Comparison of ENCODE assay signal across 15 cellular contexts in the genomic region with DNA sequence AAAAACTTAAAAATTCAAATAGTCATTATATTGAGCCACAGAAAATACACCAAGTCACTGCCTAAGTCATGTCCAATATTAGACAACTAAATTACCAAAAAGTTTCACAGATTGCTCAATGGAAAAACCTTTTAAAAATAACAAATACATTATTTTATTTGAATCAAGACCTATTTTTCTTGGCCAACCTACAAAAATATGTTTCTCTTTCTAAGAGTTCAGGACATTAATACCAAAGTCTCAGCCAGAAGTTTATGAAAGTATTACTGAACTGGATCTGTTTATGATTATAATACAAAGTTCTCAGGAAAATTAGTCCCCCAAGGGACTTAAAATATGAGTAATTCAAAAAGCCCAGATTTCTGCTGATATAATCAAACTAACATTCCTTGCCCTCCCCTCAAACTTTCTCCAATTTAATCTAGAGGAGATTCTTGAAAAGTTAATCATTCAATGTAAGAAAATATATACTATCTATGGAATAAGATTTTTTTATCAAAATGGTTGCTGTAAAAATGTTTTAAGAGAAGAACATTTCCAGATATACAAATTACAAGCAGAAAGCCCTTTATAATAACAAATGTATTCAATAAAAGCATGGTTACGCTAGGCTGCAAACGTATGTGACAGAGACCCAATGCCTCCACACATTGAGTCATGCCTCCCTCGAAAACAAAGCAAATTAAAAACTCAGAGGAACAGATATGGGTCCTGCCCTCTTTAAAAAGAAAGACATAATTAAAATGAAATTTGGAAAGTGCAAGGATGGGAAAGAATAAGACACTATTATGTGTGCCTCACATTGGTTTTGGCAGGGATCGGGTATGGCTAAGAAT.
DNase-seq lines count a peak whose midpoint lies in the region; ATAC-seq and TF ChIP-seq lines count a peak whose summit lies in the region.
"Had no signal": no experiment of that assay in that cellular context is flagged by ENCODE, and none has a peak within 500 bp of the region (broad histone marks: within the 10 kb centered on the region; RNA-seq: fewer than 3 reads in every experiment).

No MANE protein-coding gene starts in this region.

- DNase-seq in AG10803 (ENCODE audit: low read depth) (peak; percentile 74), fibroblast of peridontal ligament (ENCODE audit: extremely low read depth) (peak; percentile 99), non-pigmented ciliary epithelial cell (ENCODE audit: low read depth) (peak; percentile 34), H9 (no peak), NCI-H2171 (lab: John Stamatoyannopoulos, UW) (no peak)
- DNase-seq in activated CD4-positive, alpha-beta T cell treated with anti-CD3 and anti-CD28 coated beads, Interleukin-2, amount 50 U/mL, for 1 hour = no peak
- DNase-seq in activated CD8-positive, alpha-beta T cell treated with anti-CD3 and anti-CD28 coated beads, Interleukin-2, amount 10 ng/mL, durations not matched to agents 7 days and 5 days = no peak
- DNase-seq: activated CD8-positive, alpha-beta memory T cell treated with anti-CD3 and anti-CD28 coated beads for 24 hours; activated effector memory CD4-positive, alpha-beta T cell treated with anti-CD3 and anti-CD28 coated beads, Interleukin-2, amount 50 U/mL, for 16 hours; NCI-H2081; stimulated activated CD4-positive, alpha-beta T cell treated with anti-CD3 and anti-CD28 coated beads, Interleukin-15, amount 100 ng/mL, for 24 hours; testis had no signal

- no peak overlapping the region for H2BK20ac ChIP-seq in H9 (ENCODE audit: low read depth, low read length, poor library complexity, severe bottlenecking)

- H2AFZ ChIP-seq in H9 (ENCODE audit: low read length) = no peak overlapping the region

- no CpG with 5 or more reads among the region's 4 CpGs for WGBS in H9 (ENCODE audit: extremely low coverage, insufficient read length, low lambda C conversion rate)

- no peak overlapping the region for H3K4ac ChIP-seq in H9 (ENCODE audit: low read depth, low read length)

- H3K79me2 ChIP-seq in H9 (ENCODE audit: insufficient read depth, low read length) = 0 out of 2 replicates have a peak, but pooled peaks cover 2% of the 10 kb centered on the region

- POLR2A ChIA-PET in activated CD8-positive, alpha-beta T cell treated with anti-CD3 and anti-CD28 coated beads, Interleukin-2, amount 10 ng/mL, durations not matched to agents 7 days and 5 days (lab: Charles Lee) = no interaction called here

- no peak overlapping the region for H2BK120ac ChIP-seq in H9 (ENCODE audit: low read depth, low read length, poor library complexity, severe bottlenecking)

- no peaks in the 10 kb centered on the region for H3K79me1 ChIP-seq in H9 (ENCODE audit: insufficient read depth, low read depth, low read length, poor library complexity, severe bottlenecking)

- H3T11ph ChIP-seq in H9 (ENCODE audit: low read length) = no peak overlapping the region

- no peak overlapping the region for H2BK15ac ChIP-seq in H9 (ENCODE audit: low read depth, low read length)

- no peak overlapping the region for H3K23ac ChIP-seq in H9 (ENCODE audit: insufficient read length, low read depth, low read length)

- no peaks in the 10 kb centered on the region for H3K9me3 Mint-ChIP-seq in H9
- H3K9me3 Mint-ChIP-seq in activated CD8-positive, alpha-beta T cell treated with anti-CD3 and anti-CD28 coated beads, Interleukin-2, amount 10 ng/mL, durations not matched to agents 7 days and 5 days (ENCODE audit: insufficient read depth) = no peaks in the 10 kb centered on the region

- no peak overlapping the region for H3K4me2 ChIP-seq in H9 (ENCODE audit: insufficient read depth, insufficient read length, low read length)

- H3K9me3 ChIP-seq in H9 (ENCODE audit: control insufficient read depth, low read depth, low read length) = no peaks in the 10 kb centered on the region
- H3K9me3 ChIP-seq: HAP-1, SJSA1, testis had no signal

- no peak overlapping the region for H4K8ac ChIP-seq in H9 (replicated peaks; ENCODE audit: insufficient read length, low read depth, low read length)

- H3K4me3 Mint-ChIP-seq in H9 = no peak overlapping the region
- H3K4me3 Mint-ChIP-seq in activated CD8-positive, alpha-beta T cell treated with anti-CD3 and anti-CD28 coated beads, Interleukin-2, amount 10 ng/mL, durations not matched to agents 7 days and 5 days = no peak overlapping the region

- TF ChIP-seq CTCF in AG10803 (conservative IDR thresholded peaks at IDR 0.05; ENCODE audit: low read length) (no peak), H9 (conservative IDR thresholded peaks at IDR 0.05) (no peak)

- H3K4me3 ChIP-seq in AG10803 (ENCODE audit: low read length) = no peak overlapping the region
- H3K4me3 ChIP-seq: HAP-1, SJSA1, testis had no signal

- no peak overlapping the region for H2AK5ac ChIP-seq in H9 (ENCODE audit: insufficient read length, low read length)

- no peak overlapping the region for H3K9ac ChIP-seq in H9 (ENCODE audit: extremely low read depth, insufficient read length, low read length)

- peak; percentile 70 for ATAC-seq in SK-N-SH treated with all-trans-retinoic acid at 6 μM for 48 hours
- no peak for ATAC-seq in activated CD8-positive, alpha-beta T cell treated with anti-CD3 and anti-CD28 coated beads, Interleukin-2, amount 10 ng/mL, durations not matched to agents 7 days and 5 days

- no peaks in the 10 kb centered on the region for H3K27me3 ChIP-seq in H9 (ENCODE audit: insufficient read depth, low read length)
- H3K27me3 ChIP-seq: SJSA1, testis had no signal

- CTCF ChIA-PET in activated CD8-positive, alpha-beta T cell treated with anti-CD3 and anti-CD28 coated beads, Interleukin-2, amount 10 ng/mL, durations not matched to agents 7 days and 5 days (lab: Charles Lee) = no interaction called here

- H3K23me2 ChIP-seq in H9 (ENCODE audit: insufficient read length, low read depth, low read length, poor library complexity, severe bottlenecking) = no peaks in the 10 kb centered on the region

- H2BK12ac ChIP-seq in H9 (ENCODE audit: insufficient read length, low read depth, low read length) = no peak overlapping the region

- no peak overlapping the region for H4K91ac ChIP-seq in H9 (ENCODE audit: insufficient read length, low read depth, low read length)

- no peaks in the 10 kb centered on the region for H3K27me3 Mint-ChIP-seq in H9 (ENCODE audit: low read depth)
- no peaks in the 10 kb centered on the region for H3K27me3 Mint-ChIP-seq in activated CD8-positive, alpha-beta T cell treated with anti-CD3 and anti-CD28 coated beads, Interleukin-2, amount 10 ng/mL, durations not matched to agents 7 days and 5 days (ENCODE audit: low read depth)

- no peak overlapping the region for H2BK5ac ChIP-seq in H9 (ENCODE audit: insufficient read length, low read length)

- H3K27ac ChIP-seq in H9 (ENCODE audit: insufficient read length, low read depth, low read length) = no peak overlapping the region
- H3K27ac ChIP-seq: SJSA1, testis had no signal

- no peak overlapping the region for H3K14ac ChIP-seq in H9 (ENCODE audit: insufficient read depth, low read length)

- no peaks in the 10 kb centered on the region; the same call in none of the 2 replicates for H3K4me1 ChIP-seq in H9 (ENCODE audit: insufficient read depth, low read length)
- H3K4me1 ChIP-seq: testis had no signal

- no peak overlapping the region for H4K5ac ChIP-seq in H9 (ENCODE audit: insufficient read length, low read depth, low read length)

- H4K20me1 ChIP-seq in H9 (ENCODE audit: control insufficient read depth, insufficient read depth, insufficient read length) = no peaks in the 10 kb centered on the region

- no peak overlapping the region for H3K56ac ChIP-seq in H9 (ENCODE audit: insufficient read length, low read depth, low read length)

- no peak overlapping the region for H3K18ac ChIP-seq in H9 (ENCODE audit: insufficient read length, low read depth, low read length)

- peak overlapping the region in 1 of 3 experiments; percentile 49; a peak in 1 of 7 replicates for H3K27ac Mint-ChIP-seq in H9
- no peak overlapping the region for H3K27ac Mint-ChIP-seq in activated CD8-positive, alpha-beta T cell treated with anti-CD3 and anti-CD28 coated beads, Interleukin-2, amount 10 ng/mL, durations not matched to agents 7 days and 5 days

- H3K36me3 Mint-ChIP-seq in H9 (ENCODE audit: insufficient read depth in 1 of 3, low read depth in 3 of 3) = no peaks in the 10 kb centered on the region
- no peaks in the 10 kb centered on the region for H3K36me3 Mint-ChIP-seq in activated CD8-positive, alpha-beta T cell treated with anti-CD3 and anti-CD28 coated beads, Interleukin-2, amount 10 ng/mL, durations not matched to agents 7 days and 5 days (ENCODE audit: low read depth)

- peaks cover 23 to 28% of the 10 kb centered on the region in 2 experiments for H3K4me1 Mint-ChIP-seq in H9
- H3K4me1 Mint-ChIP-seq in activated CD8-positive, alpha-beta T cell treated with anti-CD3 and anti-CD28 coated beads, Interleukin-2, amount 10 ng/mL, durations not matched to agents 7 days and 5 days (ENCODE audit: low read depth) = no peaks in the 10 kb centered on the region

TF ChIP-seq in SK-N-SH treated with all-trans-retinoic acid at 6 μM for 48 hours, 23 proteins besides CTCF, POLR2A, EP300 and RAD21 (continues in another document):
- TF ChIP-seq SNAI2 (CRISPR knock-in tag; IDR thresholded peaks at IDR 0.05) (no peak), PPARA (CRISPR knock-in tag; IDR thresholded peaks at IDR 0.05; ENCODE audit: borderline replicate concordance) (no peak), TCF4 (CRISPR knock-in tag; IDR thresholded peaks at IDR 0.05; ENCODE audit: borderline replicate concordance) (peak; percentile 80), CSDC2 (CRISPR knock-in tag; IDR thresholded peaks at IDR 0.05) (no peak), ZNF565 (CRISPR knock-in tag; conservative IDR thresholded peaks at IDR 0.05; ENCODE audit: low read depth) (no peak), TOX (CRISPR knock-in tag; IDR thresholded peaks at IDR 0.05; ENCODE audit: borderline replicate concordance) (no peak), GLIS3 (CRISPR knock-in tag; IDR thresholded peaks at IDR 0.05) (0 out of 2 replicates have a peak, but pooled peaks have one; percentile 72)

Comparison
In these comparisons a context has a peak if more than half of its experiments do, and no peak if none do; other contexts are left out.
1. DNase-seq: peak in AG10803 (single experiment), fibroblast of peridontal ligament (single experiment) and non-pigmented ciliary epithelial cell (single experiment); none in H9 (single experiment), activated CD4-positive, alpha-beta T cell treated with anti-CD3 and anti-CD28 coated beads, Interleukin-2, amount 50 U/mL, for 1 hour (single experiment), activated CD8-positive, alpha-beta T cell treated with anti-CD3 and anti-CD28 coated beads, Interleukin-2, amount 10 ng/mL, durations not matched to agents 7 days and 5 days (single experiment) and NCI-H2171 (single experiment).